ENCODE assay signal across 9 cellular contexts in the genomic region with DNA sequence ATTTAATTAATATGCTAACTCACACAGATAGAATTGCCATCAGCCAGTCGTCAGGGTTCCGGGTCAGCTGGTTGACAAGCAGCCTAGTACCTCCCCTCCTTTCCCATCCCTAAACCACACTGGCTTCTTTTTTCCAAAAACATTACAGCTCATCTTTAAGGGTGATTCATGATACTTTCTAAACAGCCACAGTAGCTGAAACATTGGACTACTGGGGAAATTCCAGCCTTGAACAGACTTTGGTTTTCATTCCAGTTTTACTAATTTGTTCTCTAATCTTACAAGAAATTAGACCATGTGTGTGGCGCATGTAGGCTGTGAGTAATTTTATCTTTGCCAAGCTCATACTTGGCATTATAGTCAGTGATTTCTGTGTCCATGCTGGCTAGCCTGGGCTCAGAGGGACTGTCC.
DNase-seq lines count a peak whose midpoint lies in the region; ATAC-seq and TF ChIP-seq lines count a peak whose summit lies in the region.
"Had no signal": no experiment of that assay in that cellular context is flagged by ENCODE, and none has a peak within 500 bp of the region (broad histone marks: within the 10 kb centered on the region; RNA-seq: fewer than 3 reads in every experiment).

No MANE protein-coding gene starts in this region.

- TF ChIP-seq CTCF in AG10803 (conservative IDR thresholded peaks at IDR 0.05; ENCODE audit: low read length) (no peak), nephron (IDR thresholded peaks at IDR 0.05; ENCODE audit: unreplicated experiment in 3 of 3) (no peak), type B pancreatic cell (conservative IDR thresholded peaks at IDR 0.05) (no peak)

- H3K27ac Mint-ChIP-seq in nephron, result peak overlapping the region in 2 of 3 experiments; percentile 13 to 40
- H3K27ac Mint-ChIP-seq in type B pancreatic cell, result no peak overlapping the region
- H3K27ac Mint-ChIP-seq: activated B cell treated with CpG ODN at 0.5 μM for 24 hours had no signal

- H3K9me3 Mint-ChIP-seq in nephron (no peaks in the 10 kb centered on the region), type B pancreatic cell (no peaks in the 10 kb centered on the region)
- H3K9me3 Mint-ChIP-seq: activated B cell treated with CpG ODN at 0.5 μM for 24 hours had no signal

- H3K4me3 Mint-ChIP-seq in nephron (no peak overlapping the region), type B pancreatic cell (no peak overlapping the region)
- H3K4me3 Mint-ChIP-seq: activated B cell treated with CpG ODN at 0.5 μM for 24 hours had no signal

- no peak overlapping the region for H3K4me3 ChIP-seq in AG10803 (ENCODE audit: low read length)

- ATAC-seq in HG02884 (IDR thresholded peaks at IDR 0.05; ENCODE audit: unreplicated experiment) (peak; percentile 48), HG03342 (IDR thresholded peaks at IDR 0.05; ENCODE audit: unreplicated experiment) (no peak)

- DNase-seq in AG10803 (ENCODE audit: low read depth), result peak; percentile 92
- DNase-seq in cerebellum (ENCODE audit: low spot score), result peak; percentile 48
- no peak for DNase-seq in type B pancreatic cell (ENCODE audit: extremely low spot score, unreplicated experiment)
- no peak for DNase-seq in NCI-H69 (lab: John Stamatoyannopoulos, UW)
- no peak for DNase-seq in activated gamma-delta T cell treated with Interleukin-2 at 50 U/mL for 16 hours
- DNase-seq: activated B cell treated with CpG ODN at 0.5 μM for 24 hours had no signal

- H3K4me1 Mint-ChIP-seq in nephron (peaks cover 68% of the 10 kb centered on the region), type B pancreatic cell (ENCODE audit: unreplicated experiment) (peaks cover 41% of the 10 kb centered on the region)

- no peaks in the 10 kb centered on the region for H3K27me3 Mint-ChIP-seq in nephron (ENCODE audit: low read depth)
- no peaks in the 10 kb centered on the region for H3K27me3 Mint-ChIP-seq in type B pancreatic cell
- H3K27me3 Mint-ChIP-seq: activated B cell treated with CpG ODN at 0.5 μM for 24 hours had no signal

- no peaks in the 10 kb centered on the region for H3K36me3 Mint-ChIP-seq in nephron (ENCODE audit: low read depth)
- no peaks in the 10 kb centered on the region for H3K36me3 Mint-ChIP-seq in type B pancreatic cell

Comparison
In these comparisons a context has a peak if more than half of its experiments do, and no peak if none do; other contexts are left out.
1. DNase-seq: peak in AG10803 (single experiment) and cerebellum (single experiment); none in type B pancreatic cell (single experiment), NCI-H69 (single experiment) and activated gamma-delta T cell treated with Interleukin-2 at 50 U/mL for 16 hours (single experiment).